ENCODE assay signal across 8 cellular contexts in genomic region chr17:44775838-44776621, GRCh38. TPM values are rescaled to one million over a fixed set of nuclear protein-coding genes. Genes with fewer than 3 reads are reported as not detected.
DNase-seq lines count a peak whose midpoint lies in the region.

No MANE protein-coding gene starts in this region.

- H3K9me3 ChIP-seq in HUES48 (ENCODE audit: control insufficient read depth, insufficient read depth, low read length) (no peaks in the 10 kb centered on the region), iPS-20b (ENCODE audit: insufficient read depth, low read depth, low read length) (no peaks in the 10 kb centered on the region)

- H3K27ac ChIP-seq in HUES48 (ENCODE audit: low read depth, low read length) (no peak overlapping the region), iPS-20b (ENCODE audit: low read length) (no peak overlapping the region)

- H3K4me3 ChIP-seq in HUES48 (ENCODE audit: low read depth, low read length) (peak overlapping the region; percentile 61), iPS-20b (ENCODE audit: low read length) (peak overlapping the region; percentile 69)

- no peak overlapping the region for H3K27ac Mint-ChIP-seq in activated naive CD8-positive, alpha-beta T cell treated with anti-CD3 and anti-CD28 coated beads for 36 hours

- H3K27me3 Mint-ChIP-seq in activated naive CD8-positive, alpha-beta T cell treated with anti-CD3 and anti-CD28 coated beads for 36 hours, result peaks cover 6% of the 10 kb centered on the region

- H3K36me3 ChIP-seq in HUES48 (ENCODE audit: control insufficient read depth, insufficient read depth, low read length) (no peaks in the 10 kb centered on the region), iPS-20b (ENCODE audit: insufficient read depth, low read depth, low read length) (no peaks in the 10 kb centered on the region)

- peaks cover 8% of the 10 kb centered on the region for H3K4me1 Mint-ChIP-seq in activated naive CD8-positive, alpha-beta T cell treated with anti-CD3 and anti-CD28 coated beads for 36 hours

- DNase-seq in NOMO-1 treated with DMSO at 0.1 percent for 48 hours (lab: John Stamatoyannopoulos, UW; ENCODE audit: unreplicated experiment), result peak; percentile 75
- no peak for DNase-seq in NOMO-1 treated with dmso at 0.1 percent for 144 hours (lab: John Stamatoyannopoulos, UW; ENCODE audit: unreplicated experiment)
- DNase-seq in activated naive CD8-positive, alpha-beta T cell treated with anti-CD3 and anti-CD28 coated beads for 36 hours, result no peak
- DNase-seq in stimulated activated CD8-positive, alpha-beta memory T cell treated with anti-CD3 and anti-CD28 coated beads, Interleukin-12 subunit alpha, Interleukin-12 subunit beta, amount 100 ng/mL, for 24 hours (ENCODE audit: extremely low read depth), result peak; percentile 93
- no peak for DNase-seq in NCI-H2107 (lab: John Stamatoyannopoulos, UW)
- DNase-seq in NCI-H82 treated with DMSO at 0.1 percent for 48 hours (lab: John Stamatoyannopoulos, UW; ENCODE audit: unreplicated experiment), result no peak

- H3K27me3 ChIP-seq in HUES48 (ENCODE audit: control insufficient read depth, insufficient read depth, low read length) (peaks cover 20% of the 10 kb centered on the region), iPS-20b (ENCODE audit: insufficient read depth, low read length) (peaks cover 23% of the 10 kb centered on the region)

- H3K4me1 ChIP-seq in HUES48 (ENCODE audit: control insufficient read depth, insufficient read depth, low read length) (peaks cover 13% of the 10 kb centered on the region; the same call in 1 of the 2 replicates), iPS-20b (ENCODE audit: insufficient read depth, low read length) (peaks cover 2% of the 10 kb centered on the region; the same call in 1 of the 2 replicates)

- no peak overlapping the region for H3K9ac ChIP-seq in HUES48 (ENCODE audit: low read depth, low read length)
- peak overlapping the region; percentile 59; the same call in 1 of the 2 replicates for H3K9ac ChIP-seq in iPS-20b (ENCODE audit: low read depth, low read length)

- H3K36me3 Mint-ChIP-seq in activated naive CD8-positive, alpha-beta T cell treated with anti-CD3 and anti-CD28 coated beads for 36 hours, result no peaks in the 10 kb centered on the region

- no peaks in the 10 kb centered on the region for H3K9me3 Mint-ChIP-seq in activated naive CD8-positive, alpha-beta T cell treated with anti-CD3 and anti-CD28 coated beads for 36 hours

- H3K4me3 Mint-ChIP-seq in activated naive CD8-positive, alpha-beta T cell treated with anti-CD3 and anti-CD28 coated beads for 36 hours, result peak overlapping the region; percentile 74

RNA-seq across cellular contexts. Expression of gene ADAM11, which starts 17.2 kb away (rescaled TPM):
- total RNA-seq in activated naive CD8-positive, alpha-beta T cell treated with anti-CD3 and anti-CD28 coated beads for 36 hours, result under 1 TPM; 0.10 TPM

RNA-seq across cellular contexts. Expression of gene GJC1, which starts 54.1 kb away (rescaled TPM):
- total RNA-seq in activated naive CD8-positive, alpha-beta T cell treated with anti-CD3 and anti-CD28 coated beads for 36 hours, result 1 to 10 TPM; 6.9 to 7.8 TPM

Comparison
In these comparisons a context has a peak if more than half of its experiments do, and no peak if none do; other contexts are left out.
1. DNase-seq: peak in NOMO-1 treated with DMSO at 0.1 percent for 48 hours (single experiment) and stimulated activated CD8-positive, alpha-beta memory T cell treated with anti-CD3 and anti-CD28 coated beads, Interleukin-12 subunit alpha, Interleukin-12 subunit beta, amount 100 ng/mL, for 24 hours (single experiment); none in NOMO-1 treated with dmso at 0.1 percent for 144 hours (single experiment), activated naive CD8-positive, alpha-beta T cell treated with anti-CD3 and anti-CD28 coated beads for 36 hours (single experiment), NCI-H2107 (single experiment) and NCI-H82 treated with DMSO at 0.1 percent for 48 hours (single experiment).